Comparison of ENCODE assay signal across 13 cellular contexts in the genomic region with DNA sequence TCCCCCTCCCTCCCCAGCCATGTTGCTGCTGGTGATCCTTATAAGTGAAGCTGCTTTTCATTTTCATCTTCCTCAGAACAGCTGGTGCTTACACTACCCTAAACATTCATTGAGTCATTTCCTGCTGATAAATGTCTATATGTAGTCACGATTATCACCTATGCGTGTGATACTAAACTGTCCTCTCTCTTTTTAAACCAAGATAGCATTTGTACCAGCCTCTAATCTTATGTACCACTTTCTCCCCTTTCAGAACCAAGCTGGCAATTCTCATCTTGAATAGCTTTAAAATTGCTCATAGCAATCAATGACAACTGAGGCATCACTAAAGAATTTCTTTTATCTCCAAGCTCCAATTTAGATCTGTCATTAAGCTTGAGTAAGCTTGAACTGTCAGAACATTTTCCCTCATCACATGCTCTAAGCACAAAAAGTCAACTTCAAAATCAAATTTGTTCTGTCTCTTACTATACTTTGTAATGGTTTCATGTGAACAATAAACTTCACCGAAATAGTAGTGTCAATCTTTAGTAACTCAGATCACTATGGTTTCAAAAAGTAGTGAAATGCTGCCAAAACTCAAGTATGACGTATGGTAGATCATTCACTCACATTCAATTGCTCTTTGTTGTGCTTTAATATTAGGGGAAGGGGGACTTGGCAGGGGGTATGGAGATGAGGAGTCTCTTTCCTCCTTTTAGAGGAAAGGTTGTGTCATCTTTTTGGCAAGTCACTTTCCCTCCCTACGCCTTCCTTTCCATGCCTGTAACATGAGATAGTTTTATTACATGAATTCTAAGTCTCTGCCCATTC.
DNase-seq lines count a peak whose midpoint lies in the region; ATAC-seq and TF ChIP-seq lines count a peak whose summit lies in the region.
"Had no signal": no experiment of that assay in that cellular context is flagged by ENCODE, and none has a peak within 500 bp of the region (broad histone marks: within the 10 kb centered on the region; RNA-seq: fewer than 3 reads in every experiment).

No MANE protein-coding gene starts in this region.

- no peak overlapping the region for H2BK5ac ChIP-seq in mesendoderm (ENCODE audit: low read length)

- H3K36me3 Mint-ChIP-seq in endodermal cell (ENCODE audit: low read depth): no peaks in the 10 kb centered on the region
- H3K36me3 Mint-ChIP-seq: activated naive CD8-positive, alpha-beta T cell had no signal

- H3K4ac ChIP-seq in mesendoderm (ENCODE audit: low read depth, low read length): no peak overlapping the region

- H3K27ac ChIP-seq in endodermal cell (ENCODE audit: low read depth, low read length) (peak overlapping the region; percentile 60), mesendoderm (ENCODE audit: low read depth, low read length) (no peak overlapping the region)

- DNase-seq in DMS53 (lab: John Stamatoyannopoulos, UW): peak; percentile 43
- peak; percentile 46 for DNase-seq in OCI-M1 (lab: John Stamatoyannopoulos, UW)
- no peak for DNase-seq in endodermal cell
- peak; percentile 59 for DNase-seq in mesendoderm
- no peak for DNase-seq in cortex of kidney (lab: John Stamatoyannopoulos, UW)
- no peak for DNase-seq in NCI-H1436 treated with DMSO at 0.1 percent for 48 hours (lab: John Stamatoyannopoulos, UW)
- no peak for DNase-seq in NAMALWA (ENCODE audit: low spot score)
- DNase-seq: activated CD8-positive, alpha-beta memory T cell treated with anti-CD3 and anti-CD28 coated beads for 24 hours; HFFc6; stimulated activated CD8-positive, alpha-beta memory T cell treated with anti-CD3 and anti-CD28 coated beads, Interleukin-4, amount 100 ng/mL, for 48 hours had no signal

- H3K4me1 Mint-ChIP-seq in endodermal cell: peaks cover 12% of the 10 kb centered on the region

- no peak overlapping the region for H3K18ac ChIP-seq in mesendoderm (ENCODE audit: low read length)

- TF ChIP-seq CTCF in endodermal cell (conservative IDR thresholded peaks at IDR 0.05): no peak

- H3K27me3 ChIP-seq in endodermal cell (ENCODE audit: control insufficient read depth, insufficient read depth, low read length, poor library complexity, severe bottlenecking): no peaks in the 10 kb centered on the region
- H3K27me3 ChIP-seq in mesendoderm (ENCODE audit: insufficient read depth, low read length, poor library complexity): no peaks in the 10 kb centered on the region
- H3K27me3 ChIP-seq: vagina had no signal

- no peaks in the 10 kb centered on the region for H3K9me3 Mint-ChIP-seq in endodermal cell

- no peak overlapping the region for H3K56ac ChIP-seq in mesendoderm (ENCODE audit: low read length)

- no peak overlapping the region for H3K27ac Mint-ChIP-seq in endodermal cell
- H3K27ac Mint-ChIP-seq: activated naive CD8-positive, alpha-beta T cell; HFFc6 had no signal

- H3K4me2 ChIP-seq in mesendoderm (ENCODE audit: low read length): no peak overlapping the region

- H3K27me3 Mint-ChIP-seq in endodermal cell (ENCODE audit: insufficient read depth): no peaks in the 10 kb centered on the region
- H3K27me3 Mint-ChIP-seq: activated naive CD8-positive, alpha-beta T cell had no signal

- no peaks in the 10 kb centered on the region for H3K79me2 ChIP-seq in mesendoderm (ENCODE audit: control insufficient read depth, insufficient read depth, low read length)

- no peaks in the 10 kb centered on the region for H3K79me1 ChIP-seq in mesendoderm (ENCODE audit: low read length)

- H2BK15ac ChIP-seq in mesendoderm (replicated peaks; ENCODE audit: low read depth): no peak overlapping the region

- no peaks in the 10 kb centered on the region for H3K36me3 ChIP-seq in endodermal cell (ENCODE audit: control insufficient read depth, insufficient read depth, low read length)
- H3K36me3 ChIP-seq in mesendoderm (ENCODE audit: control insufficient read depth, insufficient read depth, low read length): no peaks in the 10 kb centered on the region
- H3K36me3 ChIP-seq: vagina had no signal

- 74 to 83% methylated on average over 2 to 5 of the region's 5 CpGs for WGBS in endodermal cell (ENCODE audit: insufficient coverage in 1 of 2, insufficient read length in 1 of 2), 2 experiments
- no CpG with 5 or more reads among the region's 5 CpGs for WGBS in mesendoderm (ENCODE audit: extremely low coverage, insufficient coverage, low lambda C conversion rate)

- no peak overlapping the region for H3K4me3 Mint-ChIP-seq in endodermal cell
- H3K4me3 Mint-ChIP-seq: activated naive CD8-positive, alpha-beta T cell; HFFc6 had no signal

- H2AK5ac ChIP-seq in mesendoderm (ENCODE audit: low read length): no peak overlapping the region

- no peak overlapping the region for H2BK120ac ChIP-seq in mesendoderm (ENCODE audit: low read depth, low read length)

- H3K4me1 ChIP-seq in endodermal cell (ENCODE audit: control insufficient read depth, insufficient read depth, low read length): no peaks in the 10 kb centered on the region
- H3K4me1 ChIP-seq in mesendoderm (ENCODE audit: control insufficient read depth, low read depth, low read length): peaks cover 2% of the 10 kb centered on the region

- no peak for ATAC-seq in GM18867 (IDR thresholded peaks at IDR 0.05; ENCODE audit: unreplicated experiment)

- no peak overlapping the region for H4K8ac ChIP-seq in mesendoderm (ENCODE audit: low read depth, low read length)

- H3K23ac ChIP-seq in mesendoderm (ENCODE audit: low read length): no peak overlapping the region

- H3K4me3 ChIP-seq in endodermal cell (ENCODE audit: low read length): no peak overlapping the region
- no peak overlapping the region for H3K4me3 ChIP-seq in mesendoderm (ENCODE audit: low read length)
- H3K4me3 ChIP-seq: vagina had no signal

- H3K9ac ChIP-seq in endodermal cell (ENCODE audit: extremely low read depth, low read length, poor library complexity, severe bottlenecking) (no peak overlapping the region), mesendoderm (ENCODE audit: low read length) (no peak overlapping the region)

- H3K9me3 ChIP-seq in endodermal cell (ENCODE audit: control insufficient read depth, low read length): no peaks in the 10 kb centered on the region
- H3K9me3 ChIP-seq: vagina had no signal

- no peak overlapping the region for H4K5ac ChIP-seq in mesendoderm (ENCODE audit: low read length)

Comparison
In these comparisons a context has a peak if more than half of its experiments do, and no peak if none do; other contexts are left out.
1. DNase-seq: peak in DMS53 (single experiment), OCI-M1 (single experiment) and mesendoderm (single experiment); none in endodermal cell (single experiment), cortex of kidney (single experiment), NCI-H1436 treated with DMSO at 0.1 percent for 48 hours (single experiment) and NAMALWA (single experiment).